In the genomic region with DNA sequence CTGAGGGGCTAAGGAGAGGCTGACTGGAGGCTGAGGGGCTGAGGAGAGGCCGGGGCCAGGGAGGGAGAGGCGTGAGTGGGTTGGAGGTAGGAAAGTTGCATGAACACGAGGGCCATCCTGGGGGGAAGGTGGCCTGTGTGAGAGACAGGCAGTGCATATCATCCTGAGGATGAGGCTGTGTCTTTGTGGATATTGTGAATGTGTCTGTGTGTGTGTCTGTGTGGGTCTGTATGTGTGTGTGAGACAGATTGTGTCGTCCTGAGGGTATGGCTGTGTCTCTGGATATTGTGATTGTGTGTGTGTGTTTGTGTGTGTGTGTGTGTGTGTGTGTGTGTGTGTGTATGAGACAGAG, we compare ENCODE assay signal across 9 cellular contexts. TPM values are rescaled to one million over a fixed set of nuclear protein-coding genes. Genes with fewer than 3 reads are reported as not detected.
DNase-seq lines count a peak whose midpoint lies in the region; ATAC-seq, FAIRE-seq and TF ChIP-seq lines count a peak whose summit lies in the region.
"Had no signal": no experiment of that assay in that cellular context is flagged by ENCODE, and none has a peak within 500 bp of the region (broad histone marks: within the 10 kb centered on the region; RNA-seq: fewer than 3 reads in every experiment).

No MANE protein-coding gene starts in this region.

- H2BK15ac ChIP-seq in H1 (ENCODE audit: low read length) = peak overlapping the region; percentile 95

- H3K79me1 ChIP-seq in H1 (ENCODE audit: low read depth, low read length) = peaks cover 8% of the 10 kb centered on the region

- WGBS in H1 (ENCODE audit: extremely low coverage in 1 of 2, insufficient coverage in 1 of 2, insufficient read length in 1 of 2, insufficient replicate concordance in 2 of 2, low coverage in 1 of 2, low lambda C conversion rate in 2 of 2, missing lambda C conversion rate in 1 of 2), 2 experiments = 4% methylated on average over 4 of the region's 4 CpGs; no CpG with 5 or more reads in 1 of the 2 experiments

- H3K4me3 ChIP-seq in H1 (ENCODE audit: extremely low read depth in 1 of 4, insufficient read depth in 2 of 4, low read depth in 3 of 4, low read length in 4 of 4) (peak overlapping the region; percentile 76 to 99 (median 90)), neural cell (ENCODE audit: low read length) (peak overlapping the region; percentile 93)

- H3K4me2 ChIP-seq in H1 (ENCODE audit: insufficient read depth in 1 of 2, low read depth in 2 of 2, low read length in 2 of 2) (peak overlapping the region; percentile 90 to 99), neural cell (ENCODE audit: low read length) (peak overlapping the region; percentile 99)

- peak overlapping the region; percentile 65 to 92 (median 86) for H3K9ac ChIP-seq in H1 (replicated peaks in 1 of 4; ENCODE audit: extremely low read depth in 1 of 4, low read depth in 3 of 4, low read length in 3 of 4)
- peak overlapping the region; percentile 97 for H3K9ac ChIP-seq in neural cell (ENCODE audit: low read length)

- ATAC-seq in GM21360 (IDR thresholded peaks at IDR 0.05; ENCODE audit: unreplicated experiment) = peak; percentile 15

- CTCF ChIA-PET in H1 (lab: Charles Lee; ENCODE audit: partially characterized antibody) = interaction anchor here (0.6 to 0.7 kb wide), 2 partner anchors 675 to 1454 kb away, joined by 4 read pairs; no protein-coding TSS in a partner anchor

- H3F3A ChIP-seq in neural cell (ENCODE audit: insufficient read depth, low read length, poor library complexity, severe bottlenecking) = no peaks in the 10 kb centered on the region

- H3K4ac ChIP-seq in H1 (replicated peaks; ENCODE audit: insufficient read length, low read depth, low read length) = peak overlapping the region; percentile 95

- peaks cover 0 to 2% of the 10 kb centered on the region in 2 experiments; a peak in 1 of 4 replicates for H3K9me3 ChIP-seq in H1 (ENCODE audit: insufficient read depth in 2 of 2, low read depth in 1 of 2, low read length in 1 of 2)
- H3K9me3 ChIP-seq in neural cell (ENCODE audit: low read length) = peaks cover 19% of the 10 kb centered on the region

- H3K79me2 ChIP-seq in H1 (ENCODE audit: control insufficient read depth in 1 of 2, insufficient read depth in 2 of 2, low read length in 2 of 2) (peaks cover 0 to 19% of the 10 kb centered on the region in 2 experiments; a peak in 2 of 4 replicates), neural cell (replicated peaks; ENCODE audit: insufficient read depth, low read length) (peaks cover 50% of the 10 kb centered on the region)

- peak overlapping the region; percentile 84 for H4K91ac ChIP-seq in H1 (replicated peaks; ENCODE audit: insufficient read length, low read length)

- peak overlapping the region; percentile 95 for H4K8ac ChIP-seq in H1 (ENCODE audit: extremely low read depth, insufficient read depth, low read length)

- no peaks in the 10 kb centered on the region for H3K27me3 ChIP-seq in H1 (replicated peaks in 1 of 4; ENCODE audit: control insufficient read depth in 3 of 4, extremely low read depth in 1 of 4, insufficient read depth in 3 of 4, low read length in 3 of 4)
- no peaks in the 10 kb centered on the region for H3K27me3 ChIP-seq in neural cell (ENCODE audit: insufficient read depth, low read depth, low read length)

- 0 out of 2 replicates have a peak overlapping the region, but pooled peaks have one; percentile 84 for H2BK12ac ChIP-seq in H1 (ENCODE audit: low read depth, low read length)

- no peaks in the 10 kb centered on the region for H3K9me2 ChIP-seq in neural cell (ENCODE audit: insufficient read depth, low read length)

- H4K20me1 ChIP-seq in H1 (replicated peaks in 1 of 2; ENCODE audit: control insufficient read depth in 1 of 2, insufficient read depth in 2 of 2, low read length in 2 of 2) = peaks cover 0 to 6% of the 10 kb centered on the region in 2 experiments
- H4K20me1 ChIP-seq in neural cell (ENCODE audit: insufficient read depth) = no peaks in the 10 kb centered on the region

- peak overlapping the region; percentile 27; the same call in 1 of the 2 replicates for H2AFZ ChIP-seq in H1 (ENCODE audit: low read length)
- peak overlapping the region; percentile 98 for H2AFZ ChIP-seq in neural cell (ENCODE audit: low read depth, low read length)

- no peak for TF ChIP-seq RAD21 in H1 (IDR thresholded peaks at IDR 0.05 in 1 of 2, conservative IDR thresholded peaks at IDR 0.05 in 1 of 2; ENCODE audit: low read depth in 2 of 2, low read length in 2 of 2)
- no peak for TF ChIP-seq RAD21 in neural cell (conservative IDR thresholded peaks at IDR 0.05)

- peak overlapping the region; percentile 73 for H3K23ac ChIP-seq in H1 (ENCODE audit: insufficient read length)

- H3K36me3 ChIP-seq in H1 (ENCODE audit: control insufficient read depth in 2 of 4, insufficient read depth in 4 of 4, low read length in 3 of 4) = no peaks in the 10 kb centered on the region; a peak in 1 of 8 replicates
- H3K36me3 ChIP-seq in neural cell (ENCODE audit: insufficient read depth, low read length) = peaks cover 8% of the 10 kb centered on the region

- peak overlapping the region; percentile 75 for H2BK5ac ChIP-seq in H1 (ENCODE audit: low read depth, low read length)

- peak overlapping the region; percentile 33; the same call in 1 of the 2 replicates for H3K27ac ChIP-seq in H1 (ENCODE audit: low read depth, low read length)
- peak overlapping the region; percentile 81 for H3K27ac ChIP-seq in neural cell (ENCODE audit: low read length)

- peak overlapping the region; percentile 79 for H3K14ac ChIP-seq in H1 (ENCODE audit: insufficient read length)

- peak overlapping the region; percentile 34 for H4K5ac ChIP-seq in H1 (ENCODE audit: insufficient read length, low read depth, low read length)

- peaks cover 0 to 3% (median 1%) of the 10 kb centered on the region in 4 experiments; a peak in 2 of 7 replicates for H3K4me1 ChIP-seq in H1 (replicated peaks in 1 of 4; ENCODE audit: control insufficient read depth in 3 of 4, insufficient read depth in 4 of 4, low read length in 3 of 4)

- no peak for TF ChIP-seq CTCF in H1 (IDR thresholded peaks at IDR 0.05; ENCODE audit: control extremely low read depth in 1 of 3, insufficient read depth in 1 of 3, low read depth in 1 of 3, low read length in 3 of 3)
- no peak for TF ChIP-seq CTCF in neural cell (IDR thresholded peaks at IDR 0.05; ENCODE audit: poor library complexity, severe bottlenecking)

- no peak for TF ChIP-seq POLR2A in H1 (IDR thresholded peaks at IDR 0.05; ENCODE audit: control extremely low read depth in 1 of 2, low read depth in 2 of 2, low read length in 2 of 2)

- peak; percentile 25 for DNase-seq in LHCN-M2 (ENCODE audit: low read depth)
- no peak for DNase-seq in H1 (ENCODE audit: low read depth in 1 of 2, low spot score in 2 of 2)
- no peak for DNase-seq in NCI-H748 (lab: John Stamatoyannopoulos, UW; ENCODE audit: unreplicated experiment)
- no peak for DNase-seq in AG08396 (ENCODE audit: low spot score)
- DNase-seq in activated CD4-positive, alpha-beta T cell treated with anti-CD3 and anti-CD28 coated beads for 1 hour = no peak
- DNase-seq in NCI-H774 (lab: John Stamatoyannopoulos, UW) = no peak

- peak overlapping the region; percentile 82; the same call in 1 of the 2 replicates for H2AK5ac ChIP-seq in H1 (ENCODE audit: low read depth, low read length)

- peak overlapping the region; percentile 71; the same call in 1 of the 2 replicates for H3K18ac ChIP-seq in H1 (ENCODE audit: extremely low read depth, low read length)

- H2BK20ac ChIP-seq in H1 (ENCODE audit: low read length) = no peak overlapping the region

- H2BK120ac ChIP-seq in H1 (replicated peaks; ENCODE audit: low read depth, low read length) = peak overlapping the region; percentile 52

- peak overlapping the region; percentile 90 for H3K56ac ChIP-seq in H1 (replicated peaks; ENCODE audit: insufficient read length, low read depth, low read length)

- no peak for FAIRE-seq in H1 (lab: Jason Lieb, UNC)

- POLR2A ChIA-PET in H1 (lab: Charles Lee; ENCODE audit: partially characterized antibody) = interaction anchor here (0.6 to 1.6 kb wide), 6 partner anchors 9 to 861 kb away, joined by 3 to 7 read pairs (median 3); a partner anchor contains a TSS

- H3K23me2 ChIP-seq in H1 (ENCODE audit: low read depth, low read length) = peaks cover 14% of the 10 kb centered on the region

- TF ChIP-seq EP300 in H1 (IDR thresholded peaks at IDR 0.05; ENCODE audit: borderline replicate concordance in 1 of 2, low read depth in 2 of 2, low read length in 2 of 2) (no peak), neural cell (conservative IDR thresholded peaks at IDR 0.05; ENCODE audit: poor library complexity, severe bottlenecking) (no peak)

RNA-seq across cellular contexts. Expression of a gene that starts 0.4 kb away (rescaled TPM):
- total RNA-seq in LHCN-M2 (2014; rRNA removed) = 9.4 and 10.8 TPM in 2 replicates
- polyA plus RNA-seq in LHCN-M2 (2012) = 6.4 TPM
- 8.1 and 8.2 TPM in 2 replicates for total RNA-seq in H1 (2021; fragmentation: NEBNext Ultra II Directional; extraction: Animal tissue kit (Norgen Biotek cat#: 25700))
- 12.4 and 13.4 TPM in 2 replicates for polyA plus RNA-seq in H1 (2011; rRNA removed)
- polyA plus RNA-seq in H1 (2011; cell fraction: cytosol; rRNA removed) = 10.4 TPM
- 8.8 TPM for polyA plus RNA-seq in H1 (2011; cell fraction: nucleus; rRNA removed)
- 5.6 to 9.2 TPM (median 8.5 TPM) in 4 replicates for polyA plus RNA-seq in H1 (2012, experiment 1 of 2)
- polyA plus RNA-seq in H1 (2012, experiment 2 of 2) = 7.9 TPM
- polyA plus RNA-seq in H1 (2013, experiment 1 of 2) = 6.5 TPM
- polyA plus RNA-seq in H1 (2013, experiment 2 of 2) = 6.7 TPM
- 9.4 and 9.7 TPM in 2 replicates for polyA minus RNA-seq in H1 (2011; rRNA and poly(A)+ RNA removed)
- 7.0 TPM for polyA minus RNA-seq in H1 (2011; cell fraction: cytosol; rRNA and poly(A)+ RNA removed)
- 16.4 TPM for polyA minus RNA-seq in H1 (2011; cell fraction: nucleus; rRNA and poly(A)+ RNA removed)
- 28.8 and 38.0 TPM in 2 replicates for polyA plus RNA-seq in neural cell
- 49.9 and 57.6 TPM in 2 replicates for polyA minus RNA-seq in neural cell

RNA-seq across cellular contexts. Expression of a gene that starts 28.3 kb away (rescaled TPM):
- total RNA-seq in LHCN-M2 (2014; rRNA removed) = 1.8 and 2.5 TPM in 2 replicates
- 2.2 TPM for polyA plus RNA-seq in LHCN-M2 (2012)
- 6.8 and 8.8 TPM in 2 replicates for total RNA-seq in H1 (2021; fragmentation: NEBNext Ultra II Directional; extraction: Animal tissue kit (Norgen Biotek cat#: 25700))
- polyA plus RNA-seq in H1 (2011; rRNA removed) (1.9 and 2.0 TPM in 2 replicates), neural cell (9.6 and 13.6 TPM in 2 replicates)
- 2.8 TPM for polyA plus RNA-seq in H1 (2011; cell fraction: cytosol; rRNA removed)
- 6.7 TPM for polyA plus RNA-seq in H1 (2011; cell fraction: nucleus; rRNA removed)
- 4.8 to 7.2 TPM (median 6.1 TPM) in 4 replicates for polyA plus RNA-seq in H1 (2012, experiment 1 of 2)
- polyA plus RNA-seq in H1 (2012, experiment 2 of 2) = 0.49 TPM
- 7.4 TPM for polyA plus RNA-seq in H1 (2013, experiment 1 of 2)
- polyA plus RNA-seq in H1 (2013, experiment 2 of 2) = 6.4 TPM
- polyA minus RNA-seq in H1 (2011; rRNA and poly(A)+ RNA removed) = 3.8 and 6.8 TPM in 2 replicates
- polyA minus RNA-seq in H1 (2011; cell fraction: cytosol; rRNA and poly(A)+ RNA removed) = 2.9 TPM
- polyA minus RNA-seq in H1 (2011; cell fraction: nucleus; rRNA and poly(A)+ RNA removed) = 13.6 TPM
- polyA minus RNA-seq in neural cell = 20.7 and 25.6 TPM in 2 replicates

RNA-seq across cellular contexts. Expression of a gene that starts 47.4 kb away (rescaled TPM):
- total RNA-seq in LHCN-M2 (2014; rRNA removed) = 0.11 and 0.13 TPM in 2 replicates
- 0.05 TPM for polyA plus RNA-seq in LHCN-M2 (2012)
- total RNA-seq in H1 (2021; fragmentation: NEBNext Ultra II Directional; extraction: Animal tissue kit (Norgen Biotek cat#: 25700)) = not detected in 2 replicates
- polyA plus RNA-seq in H1 (2011; rRNA removed) (0.06 TPM in 1 of 2 replicates, not detected in the other), neural cell (9.2 and 14.2 TPM in 2 replicates)
- 0.13 TPM for polyA plus RNA-seq in H1 (2011; cell fraction: cytosol; rRNA removed)
- not detected for polyA plus RNA-seq in H1 (2011; cell fraction: nucleus; rRNA removed)
- polyA plus RNA-seq in H1 (2012, experiment 1 of 2) = not detected in 4 replicates
- not detected for polyA plus RNA-seq in H1 (2012, experiment 2 of 2)
- 0.18 TPM for polyA plus RNA-seq in H1 (2013, experiment 1 of 2)
- 0.09 TPM for polyA plus RNA-seq in H1 (2013, experiment 2 of 2)
- not detected in 2 replicates for polyA minus RNA-seq in H1 (2011; rRNA and poly(A)+ RNA removed)
- not detected for polyA minus RNA-seq in H1 (2011; cell fraction: cytosol; rRNA and poly(A)+ RNA removed)
- not detected for polyA minus RNA-seq in H1 (2011; cell fraction: nucleus; rRNA and poly(A)+ RNA removed)
- polyA minus RNA-seq in neural cell = 6.6 and 10.0 TPM in 2 replicates
- total RNA-seq: subcutaneous adipose tissue had no signal

RNA-seq across cellular contexts. Expression of a gene that starts 56.8 kb away (rescaled TPM):
- total RNA-seq in LHCN-M2 (2014; rRNA removed) = 3.2 and 4.9 TPM in 2 replicates
- polyA plus RNA-seq in LHCN-M2 (2012) = 1.8 TPM
- total RNA-seq in H1 (2021; fragmentation: NEBNext Ultra II Directional; extraction: Animal tissue kit (Norgen Biotek cat#: 25700)) = 4.5 and 5.2 TPM in 2 replicates
- polyA plus RNA-seq in H1 (2011; rRNA removed) (1.3 and 1.6 TPM in 2 replicates), neural cell (39.9 and 45.1 TPM in 2 replicates)
- polyA plus RNA-seq in H1 (2011; cell fraction: cytosol; rRNA removed) = 2.1 TPM
- polyA plus RNA-seq in H1 (2011; cell fraction: nucleus; rRNA removed) = 3.4 TPM
- polyA plus RNA-seq in H1 (2012, experiment 1 of 2) = 2.2 to 3.7 TPM (median 3.2 TPM) in 4 replicates
- polyA plus RNA-seq in H1 (2012, experiment 2 of 2) = 0.20 TPM
- 5.3 TPM for polyA plus RNA-seq in H1 (2013, experiment 1 of 2)
- 5.7 TPM for polyA plus RNA-seq in H1 (2013, experiment 2 of 2)
- polyA minus RNA-seq in H1 (2011; rRNA and poly(A)+ RNA removed) = 6.2 and 6.7 TPM in 2 replicates
- 2.8 TPM for polyA minus RNA-seq in H1 (2011; cell fraction: cytosol; rRNA and poly(A)+ RNA removed)
- polyA minus RNA-seq in H1 (2011; cell fraction: nucleus; rRNA and poly(A)+ RNA removed) = 12.0 TPM
- 41.9 and 44.9 TPM in 2 replicates for polyA minus RNA-seq in neural cell
